ENCODE assay signal across 1 cellular context in genomic region chr15:56886450-56886856, GRCh38.
TF ChIP-seq lines count a peak whose summit lies in the region.

No MANE protein-coding gene starts in this region.

TF ChIP-seq in HepG2, 621 proteins besides CTCF, POLR2A, EP300 and RAD21 (continued from another document):
- 0 out of 2 replicates have a peak, but pooled peaks have one; percentile 51 for TF ChIP-seq RNF219 (CRISPR knock-in tag; IDR thresholded peaks at IDR 0.05)
- no peak for TF ChIP-seq JUND (CRISPR knock-in tag; IDR thresholded peaks at IDR 0.05)
- TF ChIP-seq ZSCAN30 (CRISPR knock-in tag; IDR thresholded peaks at IDR 0.05) = peak; percentile 38; the same call in 1 of the 2 replicates
- no peak for TF ChIP-seq ZNF674 (CRISPR knock-in tag; IDR thresholded peaks at IDR 0.05; ENCODE audit: low read depth)
- TF ChIP-seq HNF4G (IDR thresholded peaks at IDR 0.05; ENCODE audit: borderline replicate concordance, low read depth, low read length) = no peak
- no peak for TF ChIP-seq HNF4G (CRISPR knock-in tag; IDR thresholded peaks at IDR 0.05; ENCODE audit: borderline replicate concordance, low read depth)
- TF ChIP-seq GZF1 (CRISPR knock-in tag; IDR thresholded peaks at IDR 0.05) = 0 out of 2 replicates have a peak, but pooled peaks have one; percentile 9
- TF ChIP-seq RBM39 (IDR thresholded peaks at IDR 0.05; ENCODE audit: low read depth, low read length, poor library complexity, severe bottlenecking) = no peak
TF ChIP-seq in HepG2: peak in this region for 5.
